ENCODE assay signal across 8 cellular contexts in genomic region chr10:71486465-71487114, GRCh38.
A peak's percentile ranks its signal among the peaks of the same experiment; 100 is the strongest.
DNase-seq lines count a peak whose midpoint lies in the region; ATAC-seq, FAIRE-seq and TF ChIP-seq lines count a peak whose summit lies in the region.

No MANE protein-coding gene starts in this region.

- no peaks in the 10 kb centered on the region for H3K4me1 ChIP-seq in HEK293 (ENCODE audit: control insufficient read depth, insufficient read depth, low read length)

- H3K9me3 ChIP-seq in HEK293 (ENCODE audit: control insufficient read depth, insufficient read depth, low read depth, low read length), result no peaks in the 10 kb centered on the region

- TF ChIP-seq CTCF in AG10803 (conservative IDR thresholded peaks at IDR 0.05; ENCODE audit: low read length) (peak; percentile 62), HEK293 (tag by site-specific recombination; IDR thresholded peaks at IDR 0.05) (0 out of 2 replicates have a peak, but pooled peaks have one; percentile 24)

- CTCF ChIA-PET in HEK293 (lab: Yijun Ruan, JAX), result interaction anchor here (0.5 to 2.2 kb wide), 23 partner anchors 9 to 280 kb away, joined by 3 to 9 read pairs (median 3); no protein-coding TSS in a partner anchor

- peak; percentile 27 for DNase-seq in AG10803 (ENCODE audit: low read depth)
- DNase-seq in SKM-1 (lab: John Stamatoyannopoulos, UW; ENCODE audit: unreplicated experiment), result peak; percentile 20
- DNase-seq in dermis blood vessel endothelial cell, result peak; percentile 81
- peak; percentile 51 for DNase-seq in mucosa of gallbladder (ENCODE audit: low spot score)
- DNase-seq in COR-L47 (lab: John Stamatoyannopoulos, UW), result no peak
- DNase-seq in GM19239 (ENCODE audit: insufficient read length, low spot score), result no peak

- FAIRE-seq in GM19239 (lab: Jason Lieb, UNC), result no peak

- ATAC-seq in GM21390 (IDR thresholded peaks at IDR 0.05; ENCODE audit: unreplicated experiment), result no peak

- H3K27ac ChIP-seq in HEK293 (ENCODE audit: extremely low read depth, low read depth, low read length), result no peak overlapping the region

- H3K4me3 ChIP-seq in AG10803 (ENCODE audit: low read length) (no peak overlapping the region), HEK293 (ENCODE audit: low read depth, low read length) (no peak overlapping the region)

- no peaks in the 10 kb centered on the region for H3K36me3 ChIP-seq in HEK293 (ENCODE audit: control insufficient read depth in 2 of 2, insufficient read depth in 1 of 2, low read length in 2 of 2)

- POLR2A ChIA-PET in HEK293 (lab: Yijun Ruan, JAX), result no interaction called here

TF ChIP-seq in HEK293, 187 proteins besides CTCF, POLR2A, EP300 and RAD21:
- TF ChIP-seq ZNF2 (tag by site-specific recombination; IDR thresholded peaks at IDR 0.05), result 0 out of 2 replicates have a peak, but pooled peaks have one; percentile 17
- TF ChIP-seq ZNF654 (tag by site-specific recombination; IDR thresholded peaks at IDR 0.05; ENCODE audit: low read depth), result peak; percentile 32
- peak; percentile 78 for TF ChIP-seq GLIS1 (tag by site-specific recombination; IDR thresholded peaks at IDR 0.05)
- TF ChIP-seq ZNF292 (tag by site-specific recombination; IDR thresholded peaks at IDR 0.05; ENCODE audit: borderline replicate concordance, low read depth), result no peak
- TF ChIP-seq ZIC2 (tag by site-specific recombination; IDR thresholded peaks at IDR 0.05), result peak; percentile 49; the same call in 1 of the 2 replicates

Comparison
In these comparisons a context has a peak if more than half of its experiments do, and no peak if none do; other contexts are left out.
1. DNase-seq: peak in AG10803 (single experiment), SKM-1 (single experiment), dermis blood vessel endothelial cell (single experiment) and mucosa of gallbladder (single experiment); none in COR-L47 (single experiment) and GM19239 (single experiment).